ENCODE assay signal across 16 cellular contexts in genomic region chr7:1045727-1046063, GRCh38. TPM values are rescaled to one million over a fixed set of nuclear protein-coding genes. Genes with fewer than 3 reads are reported as not detected.
DNase-seq lines count a peak whose midpoint lies in the region; ATAC-seq and TF ChIP-seq lines count a peak whose summit lies in the region.
"Had no signal": no experiment of that assay in that cellular context is flagged by ENCODE, and none has a peak within 500 bp of the region (broad histone marks: within the 10 kb centered on the region; RNA-seq: fewer than 3 reads in every experiment).

No MANE protein-coding gene starts in this region.

- peak overlapping the region; percentile 71 for H3K4me3 Mint-ChIP-seq in Caco-2 (ENCODE audit: unreplicated experiment)
- H3K4me3 Mint-ChIP-seq in activated naive CD8-positive, alpha-beta T cell = peak overlapping the region; percentile 87
- peak overlapping the region; percentile 90 for H3K4me3 Mint-ChIP-seq in natural killer cell

- H3K9me3 Mint-ChIP-seq in Caco-2 (ENCODE audit: unreplicated experiment) = no peaks in the 10 kb centered on the region
- no peaks in the 10 kb centered on the region for H3K9me3 Mint-ChIP-seq in activated naive CD8-positive, alpha-beta T cell (ENCODE audit: low read depth)
- H3K9me3 Mint-ChIP-seq in natural killer cell = no peaks in the 10 kb centered on the region

- H3K27ac Mint-ChIP-seq in Caco-2 (ENCODE audit: unreplicated experiment) (no peak overlapping the region), natural killer cell (peak overlapping the region in 1 of 2 donors; percentile 54)
- H3K27ac Mint-ChIP-seq in activated naive CD8-positive, alpha-beta T cell = no peak overlapping the region

- H3K4me3 ChIP-seq in BLaER1 treated with 17β-estradiol and CSF1 and Interleukin-3, amounts not matched to agents 10 nM and 100 nM = no peak overlapping the region; a peak in 3 of 20 replicates
- H3K4me3 ChIP-seq in Caco-2 (ENCODE audit: low read depth, low read length) = peak overlapping the region; percentile 81; the same call in 1 of the 2 replicates

- TF ChIP-seq CTCF in Caco-2 (IDR thresholded peaks at IDR 0.05; ENCODE audit: insufficient read depth in 1 of 2, low read depth in 1 of 2, low read length in 1 of 2, severe bottlenecking in 1 of 2, unreplicated experiment in 1 of 2) = no peak
- TF ChIP-seq CTCF in natural killer cell (IDR thresholded peaks at IDR 0.05) = no peak

- peak overlapping the region; percentile 94 to 100 (median 100) for H3K4me2 ChIP-seq in BLaER1 treated with 17β-estradiol and CSF1 and Interleukin-3, amounts not matched to agents 10 nM and 100 nM

- CTCF ChIA-PET in Caco-2 (lab: Charles Lee) = interaction anchor here (1.7 kb wide), 1 partner anchor 53 kb away, joined by 14 read pairs; no protein-coding TSS in a partner anchor

- ATAC-seq in natural killer cell (no peak), GM21737 (IDR thresholded peaks at IDR 0.05; ENCODE audit: unreplicated experiment) (no peak)

- no peaks in the 10 kb centered on the region for H3K36me3 ChIP-seq in BLaER1 treated with 17β-estradiol and CSF1 and Interleukin-3, amounts not matched to agents 10 nM and 100 nM
- H3K36me3 ChIP-seq in Caco-2 (ENCODE audit: control insufficient read depth, insufficient read depth, low read length) = no peaks in the 10 kb centered on the region; the same call in 1 of the 2 replicates
- H3K36me3 ChIP-seq: Peyer's patch, right atrium auricular region had no signal

- no peak overlapping the region for H3K27ac ChIP-seq in BLaER1 treated with 17β-estradiol and CSF1 and Interleukin-3, amounts not matched to agents 10 nM and 100 nM

- H3K4me1 ChIP-seq in BLaER1 treated with 17β-estradiol and CSF1 and Interleukin-3, amounts not matched to agents 10 nM and 100 nM = peaks cover 78 to 91% (median 89%) of the 10 kb centered on the region in 10 experiments
- peaks cover 29% of the 10 kb centered on the region for H3K4me1 ChIP-seq in Caco-2

- H3K36me3 Mint-ChIP-seq in Caco-2 (ENCODE audit: insufficient read depth, unreplicated experiment) (peaks cover 7% of the 10 kb centered on the region), natural killer cell (no peaks in the 10 kb centered on the region)
- no peaks in the 10 kb centered on the region for H3K36me3 Mint-ChIP-seq in activated naive CD8-positive, alpha-beta T cell

- no peaks in the 10 kb centered on the region; a peak in 2 of 22 replicates for H3K27me3 ChIP-seq in BLaER1 treated with 17β-estradiol and CSF1 and Interleukin-3, amounts not matched to agents 10 nM and 100 nM
- no peaks in the 10 kb centered on the region for H3K27me3 ChIP-seq in Caco-2 (replicated peaks; ENCODE audit: control insufficient read depth, insufficient read depth, low read length)
- H3K27me3 ChIP-seq: Peyer's patch, right atrium auricular region had no signal

- no TSS peak for BruUV-seq in Caco-2 (replicated peaks; lab: Mats Ljungman, UMichigan)

- intact Hi-C loops in Caco-2 (cut with micrococcal nuclease; ENCODE audit: unreplicated experiment) (no loop called here), natural killer cell (cut with micrococcal nuclease) (no loop called here)

- peaks cover 18% of the 10 kb centered on the region for H3K4me1 Mint-ChIP-seq in Caco-2 (ENCODE audit: low read depth, unreplicated experiment)
- H3K4me1 Mint-ChIP-seq in activated naive CD8-positive, alpha-beta T cell (ENCODE audit: low read depth) = peaks cover 66% of the 10 kb centered on the region
- H3K4me1 Mint-ChIP-seq in natural killer cell = peaks cover 38 to 46% of the 10 kb centered on the region in 2 donors

- no peak for DNase-seq in Caco-2
- no peak for DNase-seq in natural killer cell
- no peak for DNase-seq in inferior parietal cortex (ENCODE audit: extremely low spot score)
- no peak for DNase-seq in foreskin melanocyte
- DNase-seq in NCI-H1048 (lab: John Stamatoyannopoulos, UW) = no peak
- DNase-seq: effector CD4-positive, alpha-beta T cell; foreskin fibroblast; NCI-H1105 treated with DMSO at 0.1 percent for 48 hours; NCI-H345; Peyer's patch; substantia nigra had no signal

- no peaks in the 10 kb centered on the region for H3K9me3 ChIP-seq in BLaER1 treated with 17β-estradiol and CSF1 and Interleukin-3, amounts not matched to agents 10 nM and 100 nM (replicated peaks in 1 of 11)
- H3K9me3 ChIP-seq in Caco-2 = no peaks in the 10 kb centered on the region
- H3K9me3 ChIP-seq: Peyer's patch, right atrium auricular region had no signal

- H3K27me3 Mint-ChIP-seq in Caco-2 (ENCODE audit: insufficient read depth, unreplicated experiment) (no peaks in the 10 kb centered on the region), natural killer cell (ENCODE audit: low read depth in 2 of 2) (peaks cover 0 to 10% of the 10 kb centered on the region in 2 donors)
- no peaks in the 10 kb centered on the region for H3K27me3 Mint-ChIP-seq in activated naive CD8-positive, alpha-beta T cell

- POLR2A ChIA-PET in Caco-2 (lab: Charles Lee) = no interaction called here

- H3K9ac ChIP-seq in BLaER1 treated with 17β-estradiol and CSF1 and Interleukin-3, amounts not matched to agents 10 nM and 100 nM = peak overlapping the region in 5 of 11 experiments; percentile 1 to 86 (median 39); a peak in 6 of 22 replicates

- peaks cover 0 to 87% (median 52%) of the 10 kb centered on the region in 11 experiments; a peak in 16 of 22 replicates for H4K20me1 ChIP-seq in BLaER1 treated with 17β-estradiol and CSF1 and Interleukin-3, amounts not matched to agents 10 nM and 100 nM

RNA-seq across cellular contexts. Expression of gene GPR146, which starts 1.3 kb away (rescaled TPM):
- 1.8 and 3.0 TPM in 2 replicates for total RNA-seq in Caco-2 (2022)
- total RNA-seq in natural killer cell = 1 to 10 TPM; 2.3 to 4.5 (median 2.5) TPM

RNA-seq across cellular contexts. Expression of gene GPER1, which starts 42.2 kb away (rescaled TPM):
- total RNA-seq in Caco-2 (2022) = 0.25 TPM in 1 of 2 replicates, not detected in the other
- under 1 TPM in 2 of 3 donors, not detected in 1; 0.25 to 0.26 TPM for total RNA-seq in natural killer cell
- total RNA-seq: activated CD8-positive, alpha-beta memory T cell treated with anti-CD3 and anti-CD28 coated beads for 36 hours had no signal
